Comparison of ENCODE assay signal across 10 cellular contexts in genomic region chr11:117877120-117877784, GRCh38. TPM values are rescaled to one million over a fixed set of nuclear protein-coding genes. Genes with fewer than 3 reads are reported as not detected.
DNase-seq lines count a peak whose midpoint lies in the region; ATAC-seq and FAIRE-seq lines count a peak whose summit lies in the region.
"Had no signal": no experiment of that assay in that cellular context is flagged by ENCODE, and none has a peak within 500 bp of the region (broad histone marks: within the 10 kb centered on the region; RNA-seq: fewer than 3 reads in every experiment).

No MANE protein-coding gene starts in this region.

- no peaks in the 10 kb centered on the region for H3K36me3 ChIP-seq in duodenal mucosa (ENCODE audit: control insufficient read depth in 1 of 2, insufficient read depth in 2 of 2, low read length in 2 of 2)
- no peaks in the 10 kb centered on the region for H3K36me3 ChIP-seq in muscle layer of duodenum (ENCODE audit: control insufficient read depth in 1 of 2, insufficient read depth in 2 of 2, low read length in 2 of 2)
- H3K36me3 ChIP-seq in small intestine (ENCODE audit: control insufficient read depth in 2 of 2, insufficient read depth in 2 of 2, low read length in 2 of 2): no peaks in the 10 kb centered on the region

- peak overlapping the region; percentile 50 to 55 for H3K4me3 ChIP-seq in duodenal mucosa (ENCODE audit: low read depth in 1 of 2, low read length in 2 of 2)
- peak overlapping the region; percentile 53 to 82 for H3K4me3 ChIP-seq in muscle layer of duodenum (ENCODE audit: low read depth in 1 of 2, low read length in 2 of 2)
- H3K4me3 ChIP-seq in small intestine (ENCODE audit: low read depth in 1 of 2, low read length in 2 of 2): no peak overlapping the region

- H3K27ac ChIP-seq in duodenal mucosa (ENCODE audit: low read depth, low read length) (no peak overlapping the region), muscle layer of duodenum (ENCODE audit: low read length) (peak overlapping the region; percentile 78), small intestine (ENCODE audit: low read depth in 1 of 2, low read length in 1 of 2) (peak overlapping the region in 1 of 2 donors; percentile 60)

- H3K4me1 ChIP-seq in duodenal mucosa (ENCODE audit: control insufficient read depth in 1 of 2, insufficient read depth in 2 of 2, low read length in 2 of 2) (peaks cover 0 to 21% of the 10 kb centered on the region in 2 donors), muscle layer of duodenum (ENCODE audit: control insufficient read depth in 1 of 2, insufficient read depth in 2 of 2, low read length in 2 of 2) (peaks cover 11 to 53% of the 10 kb centered on the region in 2 donors), small intestine (ENCODE audit: control insufficient read depth in 2 of 2, insufficient read depth in 1 of 2, low read depth in 1 of 2, low read length in 1 of 2) (no peaks in the 10 kb centered on the region)

- H3K9me3 ChIP-seq in duodenal mucosa (ENCODE audit: control insufficient read depth in 1 of 2, low read length in 2 of 2) (no peaks in the 10 kb centered on the region), muscle layer of duodenum (ENCODE audit: control insufficient read depth in 1 of 2, low read length in 2 of 2) (no peaks in the 10 kb centered on the region), small intestine (ENCODE audit: control insufficient read depth, low read depth) (no peaks in the 10 kb centered on the region)

- ATAC-seq in Right ventricle myocardium inferior: peak; percentile 70

- WGBS in small intestine, 3 donors: 23 to 40% (median 40%) methylated on average over 12 of the region's 12 CpGs

- no peak for FAIRE-seq in small intestine (lab: Jason Lieb, UNC)

- no peak for DNase-seq in Right ventricle myocardium inferior (ENCODE audit: missing footprints)
- DNase-seq in cardiac septum (ENCODE audit: low spot score): no peak
- no peak for DNase-seq in NCI-H1930 (lab: John Stamatoyannopoulos, UW)
- no peak for DNase-seq in NCI-H1436 treated with DMSO at 0.1 percent for 48 hours (lab: John Stamatoyannopoulos, UW)
- DNase-seq in small intestine: no peak
- DNase-seq in MV-4-11 (lab: John Stamatoyannopoulos, UW): no peak
- DNase-seq: GOT3, OCI-M1 had no signal

- intact Hi-C loops in Right ventricle myocardium inferior (cut with DNase I): no loop called here
- intact Hi-C loops in cardiac septum (cut with DNase I): no loop called here

- peak overlapping the region in 1 of 2 donors; percentile 16 for H3K9ac ChIP-seq in duodenal mucosa (ENCODE audit: low read depth in 1 of 2, low read length in 2 of 2)

- H3K27me3 ChIP-seq in duodenal mucosa (ENCODE audit: control insufficient read depth in 1 of 2, insufficient read depth in 2 of 2, low read length in 2 of 2) (peaks cover 36 to 54% of the 10 kb centered on the region in 2 donors), muscle layer of duodenum (ENCODE audit: low read depth, low read length) (peaks cover 18% of the 10 kb centered on the region), small intestine (ENCODE audit: control insufficient read depth in 2 of 2, insufficient read depth in 2 of 2, low read length in 2 of 2) (peaks cover 0 to 5% of the 10 kb centered on the region in 2 donors)

RNA-seq across cellular contexts. Expression of gene FXYD6, which starts 0.8 kb away (rescaled TPM):
- 41.2 TPM for total RNA-seq in Right ventricle myocardium inferior
- 28.0 TPM for total RNA-seq in cardiac septum
- 10 to 100 TPM in 2 of 3 donors, under 1 TPM in 1; 0.67 to 58.4 (median 10.3) TPM for polyA plus RNA-seq in small intestine

RNA-seq across cellular contexts. Expression of gene TMPRSS13, which starts 52.0 kb away (rescaled TPM):
- not detected for total RNA-seq in Right ventricle myocardium inferior
- not detected for total RNA-seq in cardiac septum
- polyA plus RNA-seq in small intestine: under 1 TPM in 1 of 3 donors, not detected in 2; 0.18 TPM

RNA-seq across cellular contexts. Expression of gene FXYD2, which starts 52.7 kb away (rescaled TPM):
- total RNA-seq in Right ventricle myocardium inferior (2.7 TPM), cardiac septum (1.6 TPM)
- 1 to 10 TPM in 2 of 3 donors, not detected in 1; 2.2 to 3.2 TPM for polyA plus RNA-seq in small intestine

Comparison
In these comparisons a context has a peak if more than half of its experiments do, and no peak if none do; other contexts are left out.
1. H3K4me3 ChIP-seq: peak in duodenal mucosa (2 of 2) and muscle layer of duodenum (2 of 2); none in small intestine (0 of 2).